2 cellular contexts compared by ENCODE assay signal in genomic region chr2:112149866-112150435, GRCh38.
TF ChIP-seq lines count a peak whose summit lies in the region.

No MANE protein-coding gene starts in this region.

TF ChIP-seq in SK-N-SH, 30 proteins besides CTCF, POLR2A, EP300 and RAD21 (continued from another document):
- TF ChIP-seq PBX3 (IDR thresholded peaks at IDR 0.05) (no peak), FOXM1 (IDR thresholded peaks at IDR 0.05; ENCODE audit: low read depth) (no peak), YY1 (IDR thresholded peaks at IDR 0.05; ENCODE audit: low read depth) (no peak)

TF ChIP-seq in SK-N-SH treated with all-trans-retinoic acid at 6 μM for 48 hours, 23 proteins besides CTCF, POLR2A, EP300 and RAD21:
- no peak for TF ChIP-seq POU6F1 (CRISPR knock-in tag; IDR thresholded peaks at IDR 0.05; ENCODE audit: borderline replicate concordance, low read depth)
- no peak for TF ChIP-seq ESRRG (CRISPR knock-in tag; IDR thresholded peaks at IDR 0.05)
- no peak for TF ChIP-seq TCF4 (CRISPR knock-in tag; IDR thresholded peaks at IDR 0.05; ENCODE audit: borderline replicate concordance)
- TF ChIP-seq ISL1 (CRISPR knock-in tag; IDR thresholded peaks at IDR 0.05): no peak
- no peak for TF ChIP-seq BACH2 (CRISPR knock-in tag; IDR thresholded peaks at IDR 0.05; ENCODE audit: borderline replicate concordance)
- no peak for TF ChIP-seq ZNF565 (CRISPR knock-in tag; conservative IDR thresholded peaks at IDR 0.05; ENCODE audit: low read depth)
- no peak for TF ChIP-seq ZC3H10 (CRISPR knock-in tag; IDR thresholded peaks at IDR 0.05)
- TF ChIP-seq SNAI2 (CRISPR knock-in tag; IDR thresholded peaks at IDR 0.05): no peak
- TF ChIP-seq PPARA (CRISPR knock-in tag; IDR thresholded peaks at IDR 0.05; ENCODE audit: borderline replicate concordance): no peak
- TF ChIP-seq ZNF8 (CRISPR knock-in tag; IDR thresholded peaks at IDR 0.05): no peak
- no peak for TF ChIP-seq OSR1 (CRISPR knock-in tag; IDR thresholded peaks at IDR 0.05)
- no peak for TF ChIP-seq ARNTL (CRISPR knock-in tag; IDR thresholded peaks at IDR 0.05; ENCODE audit: borderline replicate concordance, low read depth)
- TF ChIP-seq CSRNP3 (CRISPR knock-in tag; IDR thresholded peaks at IDR 0.05): no peak
- no peak for TF ChIP-seq RARB (CRISPR knock-in tag; IDR thresholded peaks at IDR 0.05)
- no peak for TF ChIP-seq TOX (CRISPR knock-in tag; IDR thresholded peaks at IDR 0.05; ENCODE audit: borderline replicate concordance)
- TF ChIP-seq PATZ1 (CRISPR knock-in tag; IDR thresholded peaks at IDR 0.05; ENCODE audit: borderline replicate concordance): no peak
- no peak for TF ChIP-seq ZNF70 (CRISPR knock-in tag; IDR thresholded peaks at IDR 0.05)
- no peak for TF ChIP-seq GLIS3 (CRISPR knock-in tag; IDR thresholded peaks at IDR 0.05)
